20 cellular contexts compared by ENCODE assay signal in the genomic region with DNA sequence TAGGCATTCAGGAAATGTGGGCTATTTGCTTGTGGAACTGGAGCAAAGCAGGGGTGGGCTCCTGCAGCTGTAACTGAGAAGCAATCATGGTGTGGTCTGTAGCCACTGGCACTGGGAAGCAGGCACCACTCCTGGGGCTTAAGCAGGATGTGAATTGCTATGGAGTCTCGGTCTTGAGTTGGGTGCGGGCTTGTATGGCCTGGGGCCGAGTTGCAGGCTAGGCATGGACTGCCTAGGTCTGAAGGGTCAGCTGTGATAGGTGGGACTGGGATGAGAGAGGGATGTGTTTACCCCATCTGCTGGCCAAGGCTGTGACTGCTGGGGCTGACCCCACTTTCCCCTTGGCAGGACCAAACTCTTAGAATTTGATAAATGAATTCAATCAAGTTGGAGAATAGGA.
"Had no signal": no experiment of that assay in that cellular context is flagged by ENCODE, and none has a peak within 500 bp of the region (broad histone marks: within the 10 kb centered on the region; RNA-seq: fewer than 3 reads in every experiment).

No MANE protein-coding gene starts in this region.

- DNase-seq: activated CD4-positive, alpha-beta T cell treated with anti-CD3 and anti-CD28 coated beads, Interleukin-2, amount 10 ng/mL, durations not matched to agents 7 days and 5 days; activated CD8-positive, alpha-beta memory T cell treated with anti-CD3 and anti-CD28 coated beads for 24 hours; activated naive CD8-positive, alpha-beta T cell treated with anti-CD3 and anti-CD28 coated beads for 36 hours; amygdala; effector CD4-positive, alpha-beta T cell; foreskin keratinocyte; mammary epithelial cell; mucosa of descending colon; naive thymus-derived CD4-positive, alpha-beta T cell; retina; stimulated activated CD4-positive, alpha-beta T cell treated with anti-CD3 and anti-CD28 coated beads, Interleukin-4, amount 100 ng/mL, for 1 hour; stimulated activated naive B cell treated with anti-CD40 and anti-IgM and Interleukin-4, amounts not matched to agents 10 μg/mL and 1 μg/mL and 100 μg/mL, for 72 hours had no signal

- H3K4me3 Mint-ChIP-seq: activated CD4-positive, alpha-beta T cell treated with anti-CD3 and anti-CD28 coated beads, Interleukin-2, amount 10 ng/mL, durations not matched to agents 7 days and 5 days; activated naive CD8-positive, alpha-beta T cell treated with anti-CD3 and anti-CD28 coated beads for 36 hours; brain; central memory CD8-positive, alpha-beta T cell; naive thymus-derived CD4-positive, alpha-beta T cell; stimulated activated naive B cell treated with anti-CD40 and anti-IgM and Interleukin-4, amounts not matched to agents 10 μg/mL and 1 μg/mL and 100 μg/mL, for 72 hours; T-helper 2 cell treated with Interferon-gamma antibody and Interleukin-4, amounts not matched to agents 5 μg/mL and 100 μg/mL, for 36 hours; type B pancreatic cell had no signal

- H3K9me3 Mint-ChIP-seq: type B pancreatic cell had no signal

- H3K4me1 ChIP-seq: foreskin keratinocyte had no signal

- H3K27me3 ChIP-seq: neutrophil had no signal

- H3K36me3 ChIP-seq: neutrophil had no signal

- H3K36me3 Mint-ChIP-seq: activated naive CD8-positive, alpha-beta T cell treated with anti-CD3 and anti-CD28 coated beads for 36 hours; type B pancreatic cell had no signal

- H3K4me1 Mint-ChIP-seq: activated CD4-positive, alpha-beta T cell treated with anti-CD3 and anti-CD28 coated beads, Interleukin-2, amount 10 ng/mL, durations not matched to agents 7 days and 5 days; activated naive CD8-positive, alpha-beta T cell treated with anti-CD3 and anti-CD28 coated beads for 36 hours; brain; central memory CD8-positive, alpha-beta T cell; naive thymus-derived CD4-positive, alpha-beta T cell; stimulated activated naive B cell treated with anti-CD40 and anti-IgM and Interleukin-4, amounts not matched to agents 10 μg/mL and 1 μg/mL and 100 μg/mL, for 72 hours had no signal

- H3K27ac Mint-ChIP-seq: activated CD4-positive, alpha-beta T cell treated with anti-CD3 and anti-CD28 coated beads, Interleukin-2, amount 10 ng/mL, durations not matched to agents 7 days and 5 days; activated naive CD8-positive, alpha-beta T cell treated with anti-CD3 and anti-CD28 coated beads for 36 hours; brain; naive thymus-derived CD4-positive, alpha-beta T cell; stimulated activated naive B cell treated with anti-CD40 and anti-IgM and Interleukin-4, amounts not matched to agents 10 μg/mL and 1 μg/mL and 100 μg/mL, for 72 hours; T-helper 2 cell treated with Interferon-gamma antibody and Interleukin-4, amounts not matched to agents 5 μg/mL and 100 μg/mL, for 36 hours; type B pancreatic cell had no signal

- H3K27ac ChIP-seq: coronary artery, foreskin keratinocyte, neutrophil had no signal

- ATAC-seq: foreskin keratinocyte; left lobe of liver; mucosa of descending colon; naive thymus-derived CD4-positive, alpha-beta T cell; stimulated activated naive B cell treated with anti-CD40 and anti-IgM and Interleukin-4, amounts not matched to agents 10 μg/mL and 1 μg/mL and 100 μg/mL, for 72 hours had no signal

- H3K4me3 ChIP-seq: coronary artery, mucosa of descending colon had no signal

- H3K27me3 Mint-ChIP-seq: brain; central memory CD8-positive, alpha-beta T cell; type B pancreatic cell had no signal

- FAIRE-seq: keratinocyte had no signal
